8 cellular contexts compared by ENCODE assay signal in the genomic region with DNA sequence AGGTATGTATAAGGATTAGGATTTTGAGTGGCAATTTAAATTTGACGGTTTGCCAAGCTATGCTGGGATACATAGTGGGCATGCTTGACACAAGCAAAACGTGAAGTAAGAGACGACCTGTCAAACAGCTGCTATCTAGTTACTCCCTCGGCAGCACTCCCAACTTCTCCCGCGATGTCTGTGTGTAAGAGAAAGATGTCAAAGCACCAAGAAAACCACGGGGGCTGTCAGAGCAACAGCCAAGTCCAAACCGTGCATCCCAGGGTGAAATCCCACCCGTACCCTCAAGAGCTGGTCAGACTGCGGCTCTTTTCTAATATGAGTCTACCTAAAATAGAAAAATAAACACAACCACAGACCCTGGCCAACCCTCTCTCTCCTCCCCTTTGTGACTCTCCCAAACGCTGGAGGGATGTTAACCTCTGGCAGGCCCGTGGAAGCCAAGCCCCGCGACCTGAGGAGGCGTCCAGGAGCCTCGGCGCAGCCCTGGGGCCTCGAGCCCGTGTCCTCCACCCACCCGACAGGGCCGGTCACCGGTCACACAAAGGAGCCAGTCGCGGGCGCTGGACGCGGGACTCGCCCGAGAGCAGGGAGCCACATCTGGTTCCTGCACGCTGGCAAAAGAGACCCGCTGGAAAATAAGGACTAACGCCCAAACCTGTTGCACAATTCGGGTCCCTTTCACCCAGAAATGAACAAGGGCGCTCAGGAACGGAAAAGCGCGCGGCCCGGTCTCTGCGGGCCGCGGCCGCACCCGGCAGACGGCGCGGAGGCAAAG.
A peak's percentile ranks its signal among the peaks of the same experiment; 100 is the strongest.
DNase-seq lines count a peak whose midpoint lies in the region; ATAC-seq and TF ChIP-seq lines count a peak whose summit lies in the region.

No MANE protein-coding gene starts in this region.

- no peaks in the 10 kb centered on the region for H3K9me3 ChIP-seq in iPS-15b (ENCODE audit: control insufficient read depth, insufficient read depth, low read length)

- DNase-seq in DMS 273 treated with DMSO at 0.1 percent for 48 hours (lab: John Stamatoyannopoulos, UW) (peak; percentile 23), RWPE1 (ENCODE audit: low spot score) (no peak), brain microvascular endothelial cell (peak; percentile 66), retinal pigment epithelial cell (ENCODE audit: low read depth) (no peak), NK-92 (lab: John Stamatoyannopoulos, UW; ENCODE audit: unreplicated experiment) (no peak)

- TF ChIP-seq CTCF in RWPE1 (conservative IDR thresholded peaks at IDR 0.05; ENCODE audit: low read depth) (no peak), brain microvascular endothelial cell (IDR thresholded peaks at IDR 0.05; ENCODE audit: low read depth, low read length, missing control alignments) (no peak), retinal pigment epithelial cell (conservative IDR thresholded peaks at IDR 0.05; ENCODE audit: low read depth, low read length) (no peak)

- peak; percentile 20 for ATAC-seq in GM19467 (IDR thresholded peaks at IDR 0.05; ENCODE audit: unreplicated experiment)
- peak; percentile 11 for ATAC-seq in HG03565 (IDR thresholded peaks at IDR 0.05; ENCODE audit: unreplicated experiment)

- CTCF ChIA-PET in RWPE1 (lab: Yijun Ruan, JAX) = no interaction called here

- peak overlapping the region; percentile 57 for H3K9ac ChIP-seq in iPS-15b (ENCODE audit: low read depth, low read length)

- peak overlapping the region; percentile 75 for H3K27ac ChIP-seq in RWPE1
- H3K27ac ChIP-seq in brain microvascular endothelial cell = peak overlapping the region; percentile 45

- peaks cover 9% of the 10 kb centered on the region for H3K4me1 ChIP-seq in iPS-15b (ENCODE audit: control insufficient read depth, insufficient read depth, low read length)

- H3K27me3 ChIP-seq in brain microvascular endothelial cell (replicated peaks) (no peaks in the 10 kb centered on the region), iPS-15b (ENCODE audit: control insufficient read depth, insufficient read depth, low read length) (peaks cover 6% of the 10 kb centered on the region)

- H3K4me3 ChIP-seq in brain microvascular endothelial cell (ENCODE audit: low read depth, low read length) (peak overlapping the region; percentile 81), iPS-15b (ENCODE audit: low read depth, low read length) (peak overlapping the region; percentile 70), retinal pigment epithelial cell (ENCODE audit: low read length) (peak overlapping the region; percentile 77)

- in situ Hi-C loops in brain microvascular endothelial cell (cut with HindIII; ENCODE audit: low pct_ligation_motif_present, low sequenced_read_pairs) = no loop called here

- POLR2A ChIA-PET in RWPE1 (lab: Yijun Ruan, JAX; ENCODE audit: low non-redundant PET) = no interaction called here

- no peaks in the 10 kb centered on the region for H3K36me3 ChIP-seq in brain microvascular endothelial cell (replicated peaks)
- H3K36me3 ChIP-seq in iPS-15b (ENCODE audit: control insufficient read depth, insufficient read depth, low read length) = no peaks in the 10 kb centered on the region

Comparison
In these comparisons a context has a peak if more than half of its experiments do, and no peak if none do; other contexts are left out.
1. DNase-seq: peak in DMS 273 treated with DMSO at 0.1 percent for 48 hours (single experiment) and brain microvascular endothelial cell (single experiment); none in RWPE1 (single experiment), retinal pigment epithelial cell (single experiment) and NK-92 (single experiment).
2. Peak in every context shown above with its lines, with median percentiles within 50 percentile points of each other: H3K4me3 ChIP-seq.